15 cellular contexts compared by ENCODE assay signal in the genomic region with DNA sequence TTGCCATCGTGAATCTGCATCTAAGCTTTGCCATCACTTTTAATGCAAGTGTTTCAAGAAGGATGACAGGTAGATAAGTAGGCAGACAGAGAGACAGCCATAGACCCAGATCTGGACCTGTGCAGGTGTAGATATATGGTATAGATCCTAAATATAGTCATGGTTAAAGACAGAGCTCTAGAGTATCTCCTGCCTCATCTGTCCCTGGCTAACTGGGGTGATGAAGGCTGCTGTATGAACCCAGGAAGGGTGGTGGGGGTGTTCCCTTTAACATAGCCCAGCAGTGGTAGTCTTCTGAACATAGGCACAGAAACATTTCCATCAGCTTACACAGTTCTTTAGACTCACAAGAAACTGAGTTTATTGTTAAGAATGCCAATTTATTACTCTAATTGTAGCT.
DNase-seq lines count a peak whose midpoint lies in the region; ATAC-seq and TF ChIP-seq lines count a peak whose summit lies in the region.
"Had no signal": no experiment of that assay in that cellular context is flagged by ENCODE, and none has a peak within 500 bp of the region (broad histone marks: within the 10 kb centered on the region; RNA-seq: fewer than 3 reads in every experiment).

No MANE protein-coding gene starts in this region.

- peaks cover 0 to 4% (median 0%) of the 10 kb centered on the region in 7 donors for H3K9me3 Mint-ChIP-seq in CD14-positive monocyte
- H3K9me3 Mint-ChIP-seq: activated CD4-positive, alpha-beta T cell treated with anti-CD3 and anti-CD28 coated beads, Interleukin-2, amount 10 ng/mL, durations not matched to agents 24 days and 14 days had no signal

- no peak for TF ChIP-seq CTCF in CD14-positive monocyte (IDR thresholded peaks at IDR 0.05)
- TF ChIP-seq CTCF in lung (IDR thresholded peaks at IDR 0.05; ENCODE audit: control extremely low read depth, extremely low read depth) = no peak
- TF ChIP-seq CTCF in GM13977 (IDR thresholded peaks at IDR 0.05; ENCODE audit: extremely low read depth, insufficient read depth, missing control alignments) = no peak

- intact Hi-C loops in CD14-positive monocyte (cut with micrococcal nuclease) = no loop called here

- no peaks in the 10 kb centered on the region for H3K36me3 ChIP-seq in lung (ENCODE audit: control insufficient read depth in 2 of 2, insufficient read depth in 2 of 2, low read length in 2 of 2)
- H3K36me3 ChIP-seq: sigmoid colon had no signal

- ATAC-seq in GM19397 (IDR thresholded peaks at IDR 0.05; ENCODE audit: unreplicated experiment) = peak; percentile 14
- ATAC-seq in HG03442 (IDR thresholded peaks at IDR 0.05; ENCODE audit: unreplicated experiment) = peak; percentile 8
- no peak for ATAC-seq in lung (ENCODE audit: insufficient read depth, low FRiP score)
- no peak for ATAC-seq in GM21390 (IDR thresholded peaks at IDR 0.05; ENCODE audit: unreplicated experiment)

- peak overlapping the region; percentile 1 to 23 for H3K27ac ChIP-seq in lung (ENCODE audit: low read depth in 1 of 2, low read length in 1 of 2)

- no peak for DNase-seq in CD14-positive monocyte (ENCODE audit: low spot score)
- no peak for DNase-seq in lung (ENCODE audit: low spot score)
- no peak for DNase-seq in hippocampal formation (lab: John Stamatoyannopoulos, UW)
- DNase-seq in GM13977 (ENCODE audit: low spot score) = no peak
- DNase-seq in middle frontal gyrus (ENCODE audit: extremely low spot score, low spot score) = no peak
- DNase-seq: activated CD4-positive, alpha-beta T cell treated with anti-CD3 and anti-CD28 coated beads, Interleukin-2, amount 10 ng/mL, durations not matched to agents 24 days and 14 days; activated naive CD4-positive, alpha-beta T cell treated with Interleukin-2 at 50 U/mL for 16 hours; head of caudate nucleus; NCI-H510A treated with DMSO at 0.1 percent for 48 hours; sigmoid colon; stimulated activated CD4-positive, alpha-beta T cell treated with anti-CD3 and anti-CD28 coated beads, Interleukin-4, amount 100 ng/mL, for 1 hour; stimulated activated CD8-positive, alpha-beta memory T cell treated with anti-CD3 and anti-CD28 coated beads, Interleukin-4, amount 100 ng/mL, for 48 hours had no signal

- no peak overlapping the region for H3K4me3 ChIP-seq in lung
- H3K4me3 ChIP-seq: sigmoid colon had no signal

- peaks cover 0 to 4% (median 0%) of the 10 kb centered on the region in 3 donors for H3K27me3 Mint-ChIP-seq in CD14-positive monocyte (ENCODE audit: low read depth in 3 of 3)

- H3K4me1 ChIP-seq in lung (ENCODE audit: control insufficient read depth in 2 of 2, insufficient read depth in 2 of 2, low read length in 2 of 2) = peaks cover 0 to 5% of the 10 kb centered on the region in 2 donors

- peak overlapping the region in 6 of 7 donors; percentile 24 to 84 (median 67) for H3K27ac Mint-ChIP-seq in CD14-positive monocyte
- H3K27ac Mint-ChIP-seq: activated CD4-positive, alpha-beta T cell treated with anti-CD3 and anti-CD28 coated beads, Interleukin-2, amount 10 ng/mL, durations not matched to agents 24 days and 14 days had no signal

- no peaks in the 10 kb centered on the region for H3K36me3 Mint-ChIP-seq in CD14-positive monocyte

- H3K9me3 ChIP-seq in lung (ENCODE audit: control insufficient read depth in 2 of 2, insufficient read depth in 1 of 2, low read length in 1 of 2) = no peaks in the 10 kb centered on the region
- H3K9me3 ChIP-seq: sigmoid colon had no signal

- peaks cover 16% of the 10 kb centered on the region for H3K4me1 Mint-ChIP-seq in CD14-positive monocyte
- H3K4me1 Mint-ChIP-seq: activated CD4-positive, alpha-beta T cell treated with anti-CD3 and anti-CD28 coated beads, Interleukin-2, amount 10 ng/mL, durations not matched to agents 24 days and 14 days had no signal

- no peaks in the 10 kb centered on the region for H3K27me3 ChIP-seq in lung (ENCODE audit: control insufficient read depth, insufficient read depth)
- H3K27me3 ChIP-seq: sigmoid colon had no signal

- no peak overlapping the region for H3K4me3 Mint-ChIP-seq in CD14-positive monocyte
- H3K4me3 Mint-ChIP-seq: activated CD4-positive, alpha-beta T cell treated with anti-CD3 and anti-CD28 coated beads, Interleukin-2, amount 10 ng/mL, durations not matched to agents 24 days and 14 days had no signal

- in situ Hi-C loops in GM13977 (cut with MboI; ENCODE audit: low pct_unique_long_range_greater_than_20kb, low sequenced_read_pairs, unreplicated experiment) = no loop called here

- 84% methylated on average over 1 of the region's 1 CpG for WGBS in lung, 2 donors

Comparison
In these comparisons a context has a peak if more than half of its experiments do, and no peak if none do; other contexts are left out.
1. ATAC-seq: peak in GM19397 (single experiment) and HG03442 (single experiment); none in lung (single experiment) and GM21390 (single experiment).